In the genomic region with DNA sequence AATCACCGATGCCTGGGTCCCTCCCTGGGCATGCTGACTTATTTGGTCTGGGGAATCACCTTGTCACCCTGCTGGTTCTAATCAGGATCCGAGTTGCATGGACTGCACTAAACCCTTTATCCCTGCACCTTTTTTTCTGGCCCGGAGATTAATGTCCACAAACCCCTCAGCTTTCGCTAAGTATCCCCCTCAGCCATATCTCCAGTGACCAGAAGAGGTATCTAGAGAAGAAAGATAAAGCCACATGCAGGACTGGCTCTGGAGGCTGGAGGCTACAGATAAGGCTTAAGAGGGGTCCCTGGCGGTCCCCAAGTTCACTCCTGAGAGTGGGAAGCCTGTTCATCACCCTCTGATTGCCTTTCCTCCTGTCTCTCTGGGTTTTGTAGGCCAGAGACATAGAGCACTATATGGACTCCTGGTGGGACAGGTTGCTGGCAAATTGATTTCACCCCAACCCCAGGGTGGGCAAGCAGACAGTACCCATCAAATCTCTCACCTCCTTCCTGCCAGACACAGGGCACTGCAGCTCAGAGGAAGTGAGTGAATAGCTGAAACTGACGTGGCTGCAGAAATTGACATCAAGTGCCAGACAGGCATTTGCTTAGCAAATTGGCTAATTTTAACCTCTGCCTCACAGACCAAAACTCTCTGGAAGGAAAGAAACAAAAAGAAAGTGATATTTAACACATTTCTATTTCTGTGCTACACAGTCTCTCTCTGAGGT, we compare ENCODE assay signal across 11 cellular contexts. TPM values are rescaled to one million over a fixed set of nuclear protein-coding genes. Genes with fewer than 3 reads are reported as not detected.
DNase-seq lines count a peak whose midpoint lies in the region; ATAC-seq and TF ChIP-seq lines count a peak whose summit lies in the region.
"Had no signal": no experiment of that assay in that cellular context is flagged by ENCODE, and none has a peak within 500 bp of the region (broad histone marks: within the 10 kb centered on the region; RNA-seq: fewer than 3 reads in every experiment).

No MANE protein-coding gene starts in this region.

- TF ChIP-seq CTCF in endodermal cell (conservative IDR thresholded peaks at IDR 0.05) (no peak), sigmoid colon (IDR thresholded peaks at IDR 0.05) (no peak)

- TF ChIP-seq POLR2A in sigmoid colon (IDR thresholded peaks at IDR 0.05) = no peak

- H3K36me3 ChIP-seq in endodermal cell (ENCODE audit: control insufficient read depth, insufficient read depth, low read length) = no peaks in the 10 kb centered on the region
- no peaks in the 10 kb centered on the region for H3K36me3 ChIP-seq in sigmoid colon
- H3K36me3 ChIP-seq: stomach had no signal

- TF ChIP-seq EP300 in sigmoid colon (IDR thresholded peaks at IDR 0.05) = no peak

- no peak overlapping the region for H3K4me3 Mint-ChIP-seq in endodermal cell

- ATAC-seq in GM18502 (IDR thresholded peaks at IDR 0.05; ENCODE audit: poor library complexity, unreplicated experiment) (peak; percentile 75), GM21367 (IDR thresholded peaks at IDR 0.05; ENCODE audit: unreplicated experiment) (peak; percentile 86), HG03196 (IDR thresholded peaks at IDR 0.05; ENCODE audit: unreplicated experiment) (peak; percentile 83), GM21360 (IDR thresholded peaks at IDR 0.05; ENCODE audit: unreplicated experiment) (no peak)

- H3K27me3 ChIP-seq in endodermal cell (ENCODE audit: control insufficient read depth, insufficient read depth, low read length, poor library complexity, severe bottlenecking) (no peaks in the 10 kb centered on the region), sigmoid colon (no peaks in the 10 kb centered on the region)

- intact Hi-C loops in sigmoid colon (cut with DNase I) = no loop called here

- no peaks in the 10 kb centered on the region for H3K36me3 Mint-ChIP-seq in endodermal cell (ENCODE audit: low read depth)

- H3K27ac ChIP-seq in endodermal cell (ENCODE audit: low read depth, low read length) (no peak overlapping the region), sigmoid colon (no peak overlapping the region)

- H3K27me3 Mint-ChIP-seq in endodermal cell (ENCODE audit: insufficient read depth) = peaks cover 19% of the 10 kb centered on the region

- no peak overlapping the region for H3K4me3 ChIP-seq in endodermal cell (ENCODE audit: low read length)
- no peak overlapping the region for H3K4me3 ChIP-seq in sigmoid colon
- H3K4me3 ChIP-seq: stomach had no signal

- 67 to 78% methylated on average over 4 to 6 of the region's 6 CpGs for WGBS in endodermal cell (ENCODE audit: insufficient coverage in 1 of 2, insufficient read length in 1 of 2), 2 experiments
- 48 to 58% methylated on average over 6 of the region's 6 CpGs for WGBS in sigmoid colon, 2 donors

- H3K4me1 ChIP-seq in endodermal cell (ENCODE audit: control insufficient read depth, insufficient read depth, low read length) = peaks cover 7% of the 10 kb centered on the region
- H3K4me1 ChIP-seq in sigmoid colon = no peaks in the 10 kb centered on the region

- no peaks in the 10 kb centered on the region for H3K9me3 Mint-ChIP-seq in endodermal cell

- peak overlapping the region; percentile 14 for H3K9ac ChIP-seq in endodermal cell (ENCODE audit: extremely low read depth, low read length, poor library complexity, severe bottlenecking)

- no peaks in the 10 kb centered on the region for H3K9me3 ChIP-seq in endodermal cell (ENCODE audit: control insufficient read depth, low read length)
- no peaks in the 10 kb centered on the region for H3K9me3 ChIP-seq in sigmoid colon
- H3K9me3 ChIP-seq: stomach had no signal

- peak overlapping the region; percentile 40 for H3K27ac Mint-ChIP-seq in endodermal cell

- peak; percentile 55 for DNase-seq in endodermal cell
- DNase-seq in sigmoid colon = no peak
- DNase-seq in ureter (ENCODE audit: low spot score) = no peak
- no peak for DNase-seq in OCI-M2 (lab: John Stamatoyannopoulos, UW; ENCODE audit: unreplicated experiment)
- DNase-seq: stomach had no signal

- peaks cover 24% of the 10 kb centered on the region for H3K4me1 Mint-ChIP-seq in endodermal cell

RNA-seq across cellular contexts. Expression of a gene that starts 38.8 kb away (rescaled TPM):
- not detected for total RNA-seq in endodermal cell
- polyA plus RNA-seq in endodermal cell (2013, experiment 1 of 2) = not detected
- polyA plus RNA-seq in endodermal cell (2013, experiment 2 of 2) = not detected
- not detected for total RNA-seq in sigmoid colon
- polyA plus RNA-seq in sigmoid colon = not detected
- not detected for total RNA-seq in ureter
- total RNA-seq: LHCN-M2, pulmonary artery endothelial cell, stomach had no signal
- polyA plus RNA-seq: stomach had no signal
